Comparison of ENCODE assay signal across 11 cellular contexts in genomic region chr5:178229111-178229510, GRCh38. TPM values are rescaled to one million over a fixed set of nuclear protein-coding genes. Genes with fewer than 3 reads are reported as not detected.
"Had no signal": no experiment of that assay in that cellular context is flagged by ENCODE, and none has a peak within 500 bp of the region (broad histone marks: within the 10 kb centered on the region; RNA-seq: fewer than 3 reads in every experiment).

No MANE protein-coding gene starts in this region.

RNA-seq across cellular contexts. Expression of gene GMCL2, which starts 41.9 kb away (rescaled TPM):
- total RNA-seq: body of pancreas, colonic mucosa, frontal cortex, heart left ventricle, left ventricle myocardium superior, mucosa of gallbladder, osteocyte, psoas muscle, right cardiac atrium had no signal
- polyA plus RNA-seq: esophagus, heart left ventricle, psoas muscle, right cardiac atrium, SK-N-SH had no signal
